Comparison of ENCODE assay signal across 25 cellular contexts in the genomic region with DNA sequence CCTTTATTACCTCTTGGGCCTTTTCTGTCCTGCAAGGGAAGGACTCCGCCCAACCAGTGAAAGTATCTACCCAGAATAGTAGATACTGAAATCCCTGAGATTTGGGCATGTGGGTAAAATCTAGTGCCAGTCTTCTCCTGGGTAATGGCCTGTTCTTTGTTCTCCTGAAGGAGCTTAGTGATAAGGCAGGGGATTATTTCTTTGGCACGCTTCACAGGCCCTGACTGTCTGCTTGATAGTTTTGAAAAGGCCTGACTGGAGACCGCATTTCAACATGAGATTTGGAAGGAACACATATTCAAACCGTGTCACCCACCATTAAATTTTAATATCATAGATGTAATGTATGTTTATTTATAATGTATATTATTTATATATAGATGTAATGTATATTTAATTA. TPM values are rescaled to one million over a fixed set of nuclear protein-coding genes. Genes with fewer than 3 reads are reported as not detected.
DNase-seq lines count a peak whose midpoint lies in the region; ATAC-seq and TF ChIP-seq lines count a peak whose summit lies in the region.
"Had no signal": no experiment of that assay in that cellular context is flagged by ENCODE, and none has a peak within 500 bp of the region (broad histone marks: within the 10 kb centered on the region; RNA-seq: fewer than 3 reads in every experiment).

No MANE protein-coding gene starts in this region.

- DNase-seq in A673 (ENCODE audit: low spot score) = peak; percentile 13
- DNase-seq in IMR-90 = no peak
- peak; percentile 53 for DNase-seq in WERI-Rb-1
- no peak for DNase-seq in foreskin keratinocyte
- DNase-seq in activated CD4-positive, alpha-beta T cell treated with anti-CD3 and anti-CD28 coated beads for 4 hours = no peak
- DNase-seq in activated T-cell treated with anti-CD3 and anti-CD28 coated beads, Interleukin-2, amount 50 U/mL, for 72 hours = no peak
- no peak for DNase-seq in Right ventricle myocardium superior
- DNase-seq: ACHN; AML-193; BE2C; Calu3; CD4-positive, alpha-beta T cell; COR-L47; DMS 273 treated with DMSO at 0.1 percent for 48 hours; DMS79; EL; GDM1; GM23248; H7; HCEC 1CT had no signal

- no peaks in the 10 kb centered on the region for H3K36me3 Mint-ChIP-seq in activated T-cell treated with anti-CD3 and anti-CD28 coated beads, Interleukin-2, amount 50 U/mL, for 72 hours (ENCODE audit: insufficient read depth in 2 of 2)

- H2AK9ac ChIP-seq in IMR-90 (replicated peaks; ENCODE audit: low read depth, low read length, poor library complexity) = no peak overlapping the region

- no peak overlapping the region for H3K23ac ChIP-seq in IMR-90 (ENCODE audit: low read depth, low read length)

- H3K18ac ChIP-seq in IMR-90 (ENCODE audit: low read depth, low read length) = no peak overlapping the region

- no peak overlapping the region for H3K4ac ChIP-seq in IMR-90 (ENCODE audit: low read depth, low read length)

- H2BK20ac ChIP-seq in IMR-90 (ENCODE audit: low read depth, low read length) = no peak overlapping the region

- no peak for TF ChIP-seq POLR2A in IMR-90 (IDR thresholded peaks at IDR 0.05; ENCODE audit: low read depth, low read length)

- BruUV-seq in A673 (replicated peaks; lab: Mats Ljungman, UMichigan) (no TSS peak), IMR-90 (replicated peaks; lab: Mats Ljungman, UMichigan) (no TSS peak)

- no peak overlapping the region for H2AFZ ChIP-seq in IMR-90 (replicated peaks; ENCODE audit: low read length, poor library complexity)
- H2AFZ ChIP-seq: GM23248 had no signal

- H3K27me3 ChIP-seq in A673 (replicated peaks; ENCODE audit: insufficient read depth, low read depth, low read length, poor library complexity) = no peaks in the 10 kb centered on the region
- no peaks in the 10 kb centered on the region for H3K27me3 ChIP-seq in IMR-90 (ENCODE audit: control insufficient read depth, insufficient read depth, low read length)
- no peaks in the 10 kb centered on the region for H3K27me3 ChIP-seq in WERI-Rb-1 (ENCODE audit: insufficient read depth, low read depth, severe bottlenecking)
- no peaks in the 10 kb centered on the region for H3K27me3 ChIP-seq in foreskin keratinocyte
- H3K27me3 ChIP-seq: BE2C; BLaER1 treated with 17β-estradiol and CSF1 and Interleukin-3, amounts not matched to agents 10 nM and 100 nM had no signal

- no peak overlapping the region for H3K27ac Mint-ChIP-seq in activated T-cell treated with anti-CD3 and anti-CD28 coated beads, Interleukin-2, amount 50 U/mL, for 72 hours
- H3K27ac Mint-ChIP-seq: CD14-positive monocyte; CD4-positive, alpha-beta T cell had no signal

- no peaks in the 10 kb centered on the region for H3K27me3 Mint-ChIP-seq in activated T-cell treated with anti-CD3 and anti-CD28 coated beads, Interleukin-2, amount 50 U/mL, for 72 hours (ENCODE audit: low read depth)
- H3K27me3 Mint-ChIP-seq: CD4-positive, alpha-beta T cell had no signal

- intact Hi-C loops in A673 (cut with micrococcal nuclease; ENCODE audit: unreplicated experiment) = no loop called here
- intact Hi-C loops in IMR-90 (cut with micrococcal nuclease) = no loop called here
- intact Hi-C loops in Right ventricle myocardium superior (cut with DNase I) = no loop called here

- no peak overlapping the region for H4K5ac ChIP-seq in IMR-90 (ENCODE audit: low read depth, low read length)

- H3K4me2 ChIP-seq in IMR-90 (ENCODE audit: low read depth, low read length) = no peak overlapping the region
- H3K4me2 ChIP-seq: BLaER1 treated with 17β-estradiol and CSF1 and Interleukin-3, amounts not matched to agents 10 nM and 100 nM had no signal

- H3K36me3 ChIP-seq in A673 (ENCODE audit: insufficient read depth, low read length, poor library complexity, severe bottlenecking) (no peaks in the 10 kb centered on the region), IMR-90 (ENCODE audit: control insufficient read depth, insufficient read depth, low read length) (no peaks in the 10 kb centered on the region), WERI-Rb-1 (no peaks in the 10 kb centered on the region)
- H3K36me3 ChIP-seq: BE2C; BLaER1 treated with 17β-estradiol and CSF1 and Interleukin-3, amounts not matched to agents 10 nM and 100 nM had no signal

- ATAC-seq in IMR-90 (ENCODE audit: low read depth) (no peak), foreskin keratinocyte (no peak), HG03521 (IDR thresholded peaks at IDR 0.05; ENCODE audit: unreplicated experiment) (no peak), Right ventricle myocardium superior (ENCODE audit: poor library complexity) (no peak)
- ATAC-seq in activated T-cell treated with anti-CD3 and anti-CD28 coated beads, Interleukin-2, amount 50 U/mL, for 72 hours (replicated peaks in 1 of 2) = no peak

- peaks cover 20 to 38% of the 10 kb centered on the region in 2 experiments for H3K79me1 ChIP-seq in IMR-90 (ENCODE audit: low read depth in 1 of 2, low read length in 2 of 2)

- no peaks in the 10 kb centered on the region for H3K4me1 Mint-ChIP-seq in activated T-cell treated with anti-CD3 and anti-CD28 coated beads, Interleukin-2, amount 50 U/mL, for 72 hours (ENCODE audit: low read depth)

- H2BK120ac ChIP-seq in IMR-90 (ENCODE audit: low read depth, low read length) = no peak overlapping the region

- dilution Hi-C loops in IMR-90 (cut with HindIII; ENCODE audit: low sequenced_read_pairs, unreplicated experiment) = no loop called here

- no peak for TF ChIP-seq RAD21 in IMR-90 (IDR thresholded peaks at IDR 0.05; ENCODE audit: low read length)

- no CpG with 5 or more reads among the region's 4 CpGs for WGBS in IMR-90 (ENCODE audit: extremely low coverage in 2 of 2, insufficient read length in 1 of 2), 2 experiments

- H3K9me3 Mint-ChIP-seq in activated T-cell treated with anti-CD3 and anti-CD28 coated beads, Interleukin-2, amount 50 U/mL, for 72 hours = peaks cover 3 to 7% of the 10 kb centered on the region in 2 donors

- H4K91ac ChIP-seq in IMR-90 (ENCODE audit: insufficient read depth, low read depth, low read length) = no peak overlapping the region

- H4K20me1 ChIP-seq in IMR-90 (ENCODE audit: insufficient read depth, low read length) = no peaks in the 10 kb centered on the region
- H4K20me1 ChIP-seq: BLaER1 treated with 17β-estradiol and CSF1 and Interleukin-3, amounts not matched to agents 10 nM and 100 nM had no signal

- in situ Hi-C loops in IMR-90 (cut with MboI; ENCODE audit: low sequenced_read_pairs) = no loop called here

- no peak overlapping the region for H3K4me3 Mint-ChIP-seq in activated T-cell treated with anti-CD3 and anti-CD28 coated beads, Interleukin-2, amount 50 U/mL, for 72 hours
- H3K4me3 Mint-ChIP-seq: CD14-positive monocyte; CD4-positive, alpha-beta T cell had no signal

- no peak overlapping the region for H3K27ac ChIP-seq in A673 (ENCODE audit: low read depth, low read length, poor library complexity, severe bottlenecking)
- H3K27ac ChIP-seq in IMR-90 (ENCODE audit: insufficient read depth, low read length) = no peak overlapping the region
- H3K27ac ChIP-seq in WERI-Rb-1 = peak overlapping the region; percentile 24; the same call in 1 of the 2 replicates
- H3K27ac ChIP-seq in foreskin keratinocyte = peak overlapping the region; percentile 51
- H3K27ac ChIP-seq: 22Rv1; BLaER1 treated with 17β-estradiol and CSF1 and Interleukin-3, amounts not matched to agents 10 nM and 100 nM had no signal

- no peaks in the 10 kb centered on the region for H3K4me1 ChIP-seq in A673 (ENCODE audit: insufficient read depth, low read length, poor library complexity, severe bottlenecking)
- no peaks in the 10 kb centered on the region for H3K4me1 ChIP-seq in IMR-90 (ENCODE audit: control insufficient read depth, insufficient read depth, low read length)
- peaks cover 15% of the 10 kb centered on the region for H3K4me1 ChIP-seq in foreskin keratinocyte
- H3K4me1 ChIP-seq: BE2C had no signal

- H2BK15ac ChIP-seq in IMR-90 (ENCODE audit: low read depth, low read length) = no peak overlapping the region

- H3K9ac ChIP-seq in IMR-90 (ENCODE audit: low read depth, low read length) = no peak overlapping the region
- H3K9ac ChIP-seq: BLaER1 treated with 17β-estradiol and CSF1 and Interleukin-3, amounts not matched to agents 10 nM and 100 nM; GM23248 had no signal

- H3K14ac ChIP-seq in IMR-90 (replicated peaks; ENCODE audit: low read depth, low read length) = 0 out of 2 replicates have a peak overlapping the region, but pooled peaks have one; percentile 32

- CTCF ChIA-PET in A673 (lab: Charles Lee) (no interaction called here), IMR-90 (lab: Yijun Ruan, JAX) (no interaction called here)

- no peak for TF ChIP-seq CTCF in A673 (conservative IDR thresholded peaks at IDR 0.05; ENCODE audit: low read depth, low read length)
- TF ChIP-seq CTCF in IMR-90 (conservative IDR thresholded peaks at IDR 0.05; ENCODE audit: low read depth, low read length) = no peak
- no peak for TF ChIP-seq CTCF in WERI-Rb-1 (IDR thresholded peaks at IDR 0.05; ENCODE audit: low read depth, low read length)
- no peak for TF ChIP-seq CTCF in foreskin keratinocyte (conservative IDR thresholded peaks at IDR 0.05)

- H3K4me3 ChIP-seq in A673 (ENCODE audit: low read depth, low read length, poor library complexity, severe bottlenecking) = no peak overlapping the region
- H3K4me3 ChIP-seq in IMR-90 (ENCODE audit: insufficient read depth, low read depth, low read length) = no peak overlapping the region
- no peak overlapping the region for H3K4me3 ChIP-seq in WERI-Rb-1 (ENCODE audit: low read depth, low read length)
- H3K4me3 ChIP-seq: BLaER1 treated with 17β-estradiol and CSF1 and Interleukin-3, amounts not matched to agents 10 nM and 100 nM; GM12878; GM23248 had no signal

- POLR2A ChIA-PET in A673 (lab: Charles Lee; ENCODE audit: low non-redundant PET) (no interaction called here), IMR-90 (lab: Charles Lee; ENCODE audit: unreplicated experiment) (no interaction called here)

- 0 out of 4 replicates have a peak overlapping the region, but pooled peaks of 1 of the 2 experiments have one; percentile 25 for H4K8ac ChIP-seq in IMR-90 (ENCODE audit: low read depth in 2 of 2, low read length in 2 of 2)

- H3K9me3 ChIP-seq in A673 (ENCODE audit: low read depth, low read length, poor library complexity, severe bottlenecking) (no peaks in the 10 kb centered on the region), IMR-90 (ENCODE audit: control insufficient read depth, insufficient read depth, low read length) (no peaks in the 10 kb centered on the region), WERI-Rb-1 (ENCODE audit: severe bottlenecking) (no peaks in the 10 kb centered on the region)
- H3K9me3 ChIP-seq: BE2C had no signal

- no peak overlapping the region for H2BK5ac ChIP-seq in IMR-90 (ENCODE audit: low read depth, low read length, poor library complexity, severe bottlenecking)

- no peak overlapping the region for H2AK5ac ChIP-seq in IMR-90 (ENCODE audit: low read depth, low read length)

- 0 out of 2 replicates have a peak, but pooled peaks cover 3% of the 10 kb centered on the region for H3K9me1 ChIP-seq in IMR-90 (ENCODE audit: insufficient read depth, low read length)

- H3K56ac ChIP-seq in IMR-90 (ENCODE audit: extremely low read depth, insufficient read depth, low read length) = no peak overlapping the region

RNA-seq across cellular contexts. Expression of a gene that starts 48.9 kb away (rescaled TPM):
- total RNA-seq in A673 (2021) = 8.2 and 8.3 TPM in 2 replicates
- total RNA-seq in IMR-90 (2012; rRNA removed) = 19.2 and 20.6 TPM in 2 replicates
- polyA plus RNA-seq in IMR-90 (2012; rRNA removed) = 12.9 and 13.1 TPM in 2 replicates
- 5.1 TPM in 2 replicates for polyA plus RNA-seq in IMR-90 (2012; cell fraction: cytosol; rRNA removed)
- polyA plus RNA-seq in IMR-90 (2012; cell fraction: nucleus; rRNA removed; ENCODE audit: low replicate concordance) = 26.8 and 71.5 TPM in 2 replicates
- total RNA-seq in foreskin keratinocyte = 32.8 and 40.4 TPM in 2 replicates
- 4.5 and 4.9 TPM in 2 replicates for polyA plus RNA-seq in foreskin keratinocyte
- under 1 TPM; 0.02 to 0.05 TPM for total RNA-seq in activated T-cell treated with anti-CD3 and anti-CD28 coated beads, Interleukin-2, amount 50 U/mL, for 72 hours
- total RNA-seq in Right ventricle myocardium superior = 26.8 TPM

Comparison
In these comparisons a context has a peak if more than half of its experiments do, and no peak if none do; other contexts are left out.
1. DNase-seq: peak in A673 (single experiment) and WERI-Rb-1 (single experiment); none in IMR-90 (single experiment), foreskin keratinocyte (0 of 2), activated CD4-positive, alpha-beta T cell treated with anti-CD3 and anti-CD28 coated beads for 4 hours (0 of 2), activated T-cell treated with anti-CD3 and anti-CD28 coated beads, Interleukin-2, amount 50 U/mL, for 72 hours (0 of 2) and Right ventricle myocardium superior (single experiment).
2. H3K27ac ChIP-seq: peak in WERI-Rb-1 (single experiment) and foreskin keratinocyte (single experiment); none in A673 (single experiment) and IMR-90 (single experiment).